Comparison of ENCODE assay signal across 14 cellular contexts in genomic region chrX:46547857-46548256, GRCh38. TPM values are rescaled to one million over a fixed set of nuclear protein-coding genes. Genes with fewer than 3 reads are reported as not detected.
A peak's percentile ranks its signal among the peaks of the same experiment; 100 is the strongest.
DNase-seq lines count a peak whose midpoint lies in the region; ATAC-seq, FAIRE-seq and TF ChIP-seq lines count a peak whose summit lies in the region.
"Had no signal": no experiment of that assay in that cellular context is flagged by ENCODE, and none has a peak within 500 bp of the region (broad histone marks: within the 10 kb centered on the region; RNA-seq: fewer than 3 reads in every experiment).

No MANE protein-coding gene starts in this region.

- no peak for ATAC-seq in GM12878
- no peak for ATAC-seq in HG03039 (IDR thresholded peaks at IDR 0.05; ENCODE audit: unreplicated experiment)
- no peak for ATAC-seq in upper lobe of right lung
- ATAC-seq: naive thymus-derived CD4-positive, alpha-beta T cell had no signal

- H3K9me3 ChIP-seq in GM12878 (replicated peaks; ENCODE audit: control insufficient read depth, insufficient read depth, low read length) (no peaks in the 10 kb centered on the region; the same call in 2 of the 3 replicates), upper lobe of right lung (no peaks in the 10 kb centered on the region), spleen (no peaks in the 10 kb centered on the region)

- no TSS peak for BruUV-seq in GM12878 (replicated peaks; lab: Mats Ljungman, UMichigan)

- no peak for TF ChIP-seq RAD21 in GM12878 (IDR thresholded peaks at IDR 0.05; ENCODE audit: insufficient read depth, low read depth, low read length)

- no peak overlapping the region for H2AFZ ChIP-seq in GM12878 (ENCODE audit: control insufficient read depth, low read depth, low read length)

- SMC1A ChIA-PET in GM12878 (lab: Charles Lee; ENCODE audit: uncharacterized antibody, unreplicated experiment): no interaction called here

- 58% methylated on average over 6 of the region's 6 CpGs for WGBS in GM12878 (ENCODE audit: insufficient coverage, insufficient replicate concordance, low lambda C conversion rate, missing lambda C conversion rate)
- 67 to 93% (median 84%) methylated on average over 6 of the region's 6 CpGs for WGBS in spleen, 5 donors

- RAD21 ChIA-PET in GM12878 (lab: Charles Lee; ENCODE audit: unreplicated experiment): no interaction called here

- in situ Hi-C loops in GM12878 (cut with MboI): no loop called here

- POLR2A ChIA-PET in GM12878 (lab: Charles Lee): no interaction called here
- POLR2A ChIA-PET in GM10248 (lab: Yijun Ruan, JAX): no interaction called here

- intact Hi-C loops in GM12878 (cut with micrococcal nuclease; ENCODE audit: unreplicated experiment): no loop called here
- intact Hi-C loops in upper lobe of right lung (cut with DNase I): no loop called here
- intact Hi-C loops in spleen (cut with DNase I; ENCODE audit: low total_unique reads): no loop called here

- peaks cover 4% of the 10 kb centered on the region; the same call in 1 of the 2 replicates for H3K4me1 ChIP-seq in GM12878 (ENCODE audit: control insufficient read depth, insufficient read depth, low read length)
- peaks cover 13% of the 10 kb centered on the region for H3K4me1 ChIP-seq in upper lobe of right lung
- H3K4me1 ChIP-seq in spleen: peaks cover 0 to 42% (median 23%) of the 10 kb centered on the region in 6 donors

- H4K20me1 ChIP-seq in GM12878 (ENCODE audit: control insufficient read depth, insufficient read depth): no peaks in the 10 kb centered on the region

- DNase-seq in AG08395 (ENCODE audit: low spot score) (peak; percentile 22), HK-2 (ENCODE audit: unreplicated experiment) (peak; percentile 40), GM12878 (ENCODE audit: low read depth, low spot score) (no peak), kidney epithelial cell (ENCODE audit: low read depth) (peak; percentile 49), GM10248 (ENCODE audit: extremely low spot score) (no peak), upper lobe of right lung (no peak), spleen (no peak)
- DNase-seq: activated gamma-delta T cell; CD4-positive, alpha-beta memory T cell; naive thymus-derived CD4-positive, alpha-beta T cell; NCI-H1417 treated with DMSO at 0.1 percent for 48 hours; stimulated activated naive CD4-positive, alpha-beta T cell had no signal

- CTCF ChIA-PET in GM12878 (lab: Yijun Ruan, JAX) (no interaction called here), GM10248 (lab: Yijun Ruan, JAX) (no interaction called here)

- H3K36me3 ChIP-seq in GM12878 (ENCODE audit: control insufficient read depth in 2 of 2, insufficient read depth in 2 of 2, low read length in 1 of 2) (peaks cover 0 to 4% of the 10 kb centered on the region in 2 experiments; a peak in 2 of 4 replicates), kidney epithelial cell (ENCODE audit: control insufficient read depth, insufficient read depth, low read length) (no peaks in the 10 kb centered on the region), upper lobe of right lung (no peaks in the 10 kb centered on the region), spleen (peaks cover 0 to 8% (median 0%) of the 10 kb centered on the region in 6 donors)

- TF ChIP-seq POLR2A in GM12878 (IDR thresholded peaks at IDR 0.05; ENCODE audit: low read depth, low read length) (no peak), spleen (IDR thresholded peaks at IDR 0.05) (no peak)

- TF ChIP-seq CTCF in GM12878 (IDR thresholded peaks at IDR 0.05 in 2 of 3, conservative IDR thresholded peaks at IDR 0.05 in 1 of 3; ENCODE audit: control insufficient read depth in 2 of 3, extremely low read depth in 1 of 3, insufficient read depth in 1 of 3, low read depth in 3 of 3, low read length in 3 of 3): no peak
- TF ChIP-seq CTCF in kidney epithelial cell (IDR thresholded peaks at IDR 0.05; ENCODE audit: insufficient read depth, low read length, poor library complexity, severe bottlenecking): no peak
- TF ChIP-seq CTCF in GM10248 (IDR thresholded peaks at IDR 0.05; ENCODE audit: control extremely low read depth, extremely low read depth, low read depth, missing control alignments): no peak
- no peak for TF ChIP-seq CTCF in upper lobe of right lung (IDR thresholded peaks at IDR 0.05)
- TF ChIP-seq CTCF in spleen (IDR thresholded peaks at IDR 0.05 in 8 of 11, conservative IDR thresholded peaks at IDR 0.05 in 3 of 11): no peak

- H3K27ac ChIP-seq in GM12878 (ENCODE audit: control insufficient read depth, insufficient read depth): no peak overlapping the region
- no peak overlapping the region for H3K27ac ChIP-seq in upper lobe of right lung
- H3K27ac ChIP-seq in spleen: no peak overlapping the region
- H3K27ac ChIP-seq: HL-60 had no signal

- H3K4me3 ChIP-seq in GM12878 (no peak overlapping the region), kidney epithelial cell (ENCODE audit: low read depth, low read length) (no peak overlapping the region), upper lobe of right lung (no peak overlapping the region), spleen (no peak overlapping the region)

- no peaks in the 10 kb centered on the region for H3K27me3 ChIP-seq in GM12878 (replicated peaks in 1 of 2; ENCODE audit: control insufficient read depth in 2 of 2, insufficient read depth in 2 of 2, low read length in 1 of 2)
- no peaks in the 10 kb centered on the region for H3K27me3 ChIP-seq in kidney epithelial cell (ENCODE audit: control insufficient read depth, insufficient read depth, low read length)
- H3K27me3 ChIP-seq in upper lobe of right lung: no peaks in the 10 kb centered on the region
- H3K27me3 ChIP-seq in spleen (replicated peaks in 1 of 7): no peaks in the 10 kb centered on the region

- FAIRE-seq in GM12878 (lab: Jason Lieb, UNC): no peak

- H3K79me2 ChIP-seq in GM12878 (ENCODE audit: control insufficient read depth, insufficient read depth, low read length): peaks cover 27% of the 10 kb centered on the region

- peak overlapping the region; percentile 53 for H3K4me2 ChIP-seq in GM12878 (ENCODE audit: control insufficient read depth, insufficient read depth)

- H3K9ac ChIP-seq in GM12878 (ENCODE audit: control insufficient read depth, insufficient read depth, low read length): no peak overlapping the region

- TF ChIP-seq EP300 in GM12878 (IDR thresholded peaks at IDR 0.05; ENCODE audit: borderline replicate concordance in 1 of 2, control insufficient read depth in 1 of 2, low read depth in 2 of 2, low read length in 2 of 2): no peak

RNA-seq across cellular contexts. Expression of gene ZNF674, which starts 2.6 kb away (rescaled TPM):
- 10.0 and 12.3 TPM in 2 replicates for total RNA-seq in GM12878 (2013; cell fraction: nucleolus; rRNA removed)
- total RNA-seq in GM12878 (2014; rRNA removed) (1.8 and 2.1 TPM in 2 replicates), GM12878 (2014; rRNA removed; fragmentation: Illumina TruSeq; extraction: Trizol) (2.7 and 3.7 TPM in 2 replicates), GM12878 (2021) (2.7 and 3.3 TPM in 2 replicates), kidney epithelial cell (3.8 and 8.6 TPM in 2 replicates), upper lobe of right lung (5.9 TPM), spleen (10 to 100 TPM in 2 of 7 donors, 1 to 10 TPM in 5; 4.2 to 10.7 (median 6.7) TPM)
- polyA plus RNA-seq in GM12878 (2011; ENCODE audit: low read depth): 1.2 TPM
- polyA plus RNA-seq in GM12878 (2011; rRNA removed) (2.8 and 3.0 TPM in 2 replicates), GM12878 (2014; fragmentation: Illumina TruSeq; extraction: Trizol) (1.8 and 2.1 TPM in 2 replicates), GM12878 (2014; fragmentation: Nextera tagmentation; extraction: Ambion mirVana) (1 to 10 TPM; 1.0 to 1.2 TPM), GM12878 (2014; rRNA removed) (1.2 and 1.8 TPM in 2 replicates), GM12878 (2016; fragmentation: Nextera tagmentation; extraction: Ambion mirVana) (1 to 10 TPM; 1.1 to 1.5 TPM), spleen (1 to 10 TPM in 1 of 3 donors, under 1 TPM in 2; 0.77 to 1.1 (median 0.80) TPM)
- polyA plus RNA-seq in GM12878 (2011; cell fraction: cytosol; rRNA removed): 1.8 and 2.1 TPM in 2 replicates
- 1.5 and 1.8 TPM in 2 replicates for polyA plus RNA-seq in GM12878 (2011; cell fraction: nucleus; rRNA removed)
- 1.3 and 1.7 TPM in 2 replicates for polyA plus RNA-seq in GM12878 (2012)
- 3.1 and 3.7 TPM in 2 replicates for polyA minus RNA-seq in GM12878 (2011; rRNA and poly(A)+ RNA removed)
- 1.8 TPM in 1 of 2 replicates, not detected in the other for polyA minus RNA-seq in GM12878 (2011; cell fraction: cytosol; rRNA and poly(A)+ RNA removed)
- polyA minus RNA-seq in GM12878 (2011; cell fraction: nucleus; rRNA and poly(A)+ RNA removed): 1.7 and 4.5 TPM in 2 replicates

RNA-seq across cellular contexts. Expression of gene CHST7, which starts 25.7 kb away (rescaled TPM):
- total RNA-seq in GM12878 (2013; cell fraction: nucleolus; rRNA removed): 19.0 and 21.7 TPM in 2 replicates
- total RNA-seq in GM12878 (2014; rRNA removed) (10.7 and 11.0 TPM in 2 replicates), GM12878 (2014; rRNA removed; fragmentation: Illumina TruSeq; extraction: Trizol) (1.8 and 2.0 TPM in 2 replicates), GM12878 (2021) (8.9 and 9.3 TPM in 2 replicates), kidney epithelial cell (5.2 and 7.7 TPM in 2 replicates), upper lobe of right lung (7.5 TPM), spleen (10 to 100 TPM; 14.6 to 43.9 (median 29.2) TPM)
- polyA plus RNA-seq in GM12878 (2011; ENCODE audit: low read depth): 1.9 TPM
- polyA plus RNA-seq in GM12878 (2011; rRNA removed) (3.7 and 4.5 TPM in 2 replicates), GM12878 (2014; fragmentation: Illumina TruSeq; extraction: Trizol) (0.89 and 1.3 TPM in 2 replicates), GM12878 (2014; fragmentation: Nextera tagmentation; extraction: Ambion mirVana) (1 to 10 TPM in 1 of 2 experiments, under 1 TPM in 1; 0.58 to 1.7 TPM), GM12878 (2014; rRNA removed) (6.3 and 9.3 TPM in 2 replicates), GM12878 (2016; fragmentation: Nextera tagmentation; extraction: Ambion mirVana) (1 to 10 TPM; 7.4 to 8.9 TPM), spleen (1 to 10 TPM; 2.0 to 5.2 (median 2.9) TPM)
- polyA plus RNA-seq in GM12878 (2011; cell fraction: cytosol; rRNA removed): 4.4 and 9.0 TPM in 2 replicates
- 4.8 and 7.7 TPM in 2 replicates for polyA plus RNA-seq in GM12878 (2011; cell fraction: nucleus; rRNA removed)
- 6.1 and 7.9 TPM in 2 replicates for polyA plus RNA-seq in GM12878 (2012)
- 3.3 and 3.4 TPM in 2 replicates for polyA minus RNA-seq in GM12878 (2011; rRNA and poly(A)+ RNA removed)
- polyA minus RNA-seq in GM12878 (2011; cell fraction: cytosol; rRNA and poly(A)+ RNA removed): 4.3 and 5.1 TPM in 2 replicates
- 8.1 and 15.2 TPM in 2 replicates for polyA minus RNA-seq in GM12878 (2011; cell fraction: nucleus; rRNA and poly(A)+ RNA removed)

Comparison
In these comparisons a context has a peak if more than half of its experiments do, and no peak if none do; other contexts are left out.
1. DNase-seq: peak in AG08395 (single experiment), HK-2 (single experiment) and kidney epithelial cell (single experiment); none in GM12878 (single experiment), GM10248 (single experiment), upper lobe of right lung (single experiment) and spleen (single experiment).